Comparison of ENCODE assay signal across 18 cellular contexts in the genomic region with DNA sequence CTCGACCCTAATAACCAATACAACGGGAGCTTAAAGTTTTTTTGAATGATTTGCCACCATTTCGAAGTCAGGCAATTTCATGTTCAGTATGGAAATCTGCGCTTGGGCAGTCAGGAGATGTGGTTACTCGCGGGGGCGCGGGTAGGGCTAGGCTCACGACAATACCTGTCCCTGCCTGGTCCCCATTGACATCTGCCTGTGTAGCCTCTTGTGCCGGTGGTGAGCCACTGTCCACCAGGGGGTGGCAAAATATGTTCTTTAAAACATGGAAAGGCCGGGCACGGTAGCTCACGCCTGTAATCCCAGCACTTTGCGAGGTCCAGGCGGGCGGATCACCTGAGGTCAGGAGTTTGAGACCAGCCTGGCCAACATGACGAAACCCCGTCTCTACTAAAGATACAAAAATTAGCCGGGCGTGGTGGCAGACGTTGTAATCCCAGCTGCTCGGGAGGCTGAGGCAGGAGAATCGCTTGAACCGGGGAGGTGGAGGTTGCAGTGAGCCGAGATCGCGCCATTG. TPM values are rescaled to one million over a fixed set of nuclear protein-coding genes. Genes with fewer than 3 reads are reported as not detected.
DNase-seq lines count a peak whose midpoint lies in the region; ATAC-seq and TF ChIP-seq lines count a peak whose summit lies in the region.
"Not testable (repeated sequence)": the region's sequence is repeated elsewhere in the genome, so short reads cannot be mapped to it uniquely, and the experiment has no call there.
"Had no signal": no experiment of that assay in that cellular context is flagged by ENCODE, and none has a peak within 500 bp of the region (broad histone marks: within the 10 kb centered on the region; RNA-seq: fewer than 3 reads in every experiment).

No MANE protein-coding gene starts in this region.

- peaks cover 12% of the 10 kb centered on the region for H3K4me1 Mint-ChIP-seq in activated B cell treated with CpG ODN at 0.5 μM for 24 hours
- not testable (repeated sequence) for H3K4me1 Mint-ChIP-seq in chondrocyte (ENCODE audit: low read depth)

- H2AFZ ChIP-seq in DND-41 (ENCODE audit: low read depth, low read length) = not testable (repeated sequence)

- H4K20me1 ChIP-seq in DND-41 (ENCODE audit: insufficient read depth, low read length) = peaks cover 20% of the 10 kb centered on the region

- CTCF ChIA-PET in activated B cell treated with CpG ODN at 0.5 μM for 24 hours (lab: Charles Lee) = not testable (repeated sequence)

- peak overlapping the region; percentile 39; the same call in 1 of the 2 replicates for H3K4me2 ChIP-seq in DND-41 (ENCODE audit: insufficient read depth, low read length)

- not testable (repeated sequence) for H3K4me3 ChIP-seq in DND-41 (ENCODE audit: low read depth in 1 of 2, low read length in 2 of 2); gastrocnemius medialis

- POLR2A ChIA-PET in activated B cell treated with CpG ODN at 0.5 μM for 24 hours (lab: Charles Lee) = not testable (repeated sequence)

- intact Hi-C loops in activated B cell treated with CpG ODN at 0.5 μM for 24 hours (cut with micrococcal nuclease) = loop anchor here (10.0 kb wide), 1 partner anchor 60 kb away; no protein-coding TSS in a partner anchor
- intact Hi-C loops in gastrocnemius medialis (cut with DNase I; ENCODE audit: low total_unique reads) = not testable (repeated sequence)

- not testable (repeated sequence) for H3K9me3 Mint-ChIP-seq in activated B cell treated with CpG ODN at 0.5 μM for 24 hours; chondrocyte (ENCODE audit: low read depth)

- peaks cover 21% of the 10 kb centered on the region for H3K79me2 ChIP-seq in DND-41 (ENCODE audit: insufficient read depth, low read length)

- not testable (repeated sequence) for H3K27me3 Mint-ChIP-seq in activated B cell treated with CpG ODN at 0.5 μM for 24 hours; chondrocyte (ENCODE audit: low read depth)

- in situ Hi-C loops in gastrocnemius medialis (cut with MboI; ENCODE audit: low sequenced_read_pairs in 4 of 4) = loop anchor here in 1 of 4 donors (10.0 kb wide), 1 partner anchor 50 kb away; no protein-coding TSS in a partner anchor

- H3K27ac ChIP-seq in DND-41 (ENCODE audit: low read length); gastrocnemius medialis: not testable (repeated sequence)

- H3K36me3 ChIP-seq in DND-41 (ENCODE audit: insufficient read depth, low read length) (peaks cover 22% of the 10 kb centered on the region), gastrocnemius medialis (peaks cover 0 to 12% of the 10 kb centered on the region in 2 donors)

- H3K36me3 Mint-ChIP-seq in activated B cell treated with CpG ODN at 0.5 μM for 24 hours (ENCODE audit: low read depth) (peaks cover 21% of the 10 kb centered on the region), chondrocyte (ENCODE audit: low read depth) (peaks cover 11% of the 10 kb centered on the region)

- not testable (repeated sequence) for H3K27ac Mint-ChIP-seq in activated B cell treated with CpG ODN at 0.5 μM for 24 hours; chondrocyte (ENCODE audit: unreplicated experiment)

- ATAC-seq in DND-41 (ENCODE audit: insufficient read depth, low read depth) = not testable (repeated sequence)
- ATAC-seq in GM19395 (IDR thresholded peaks at IDR 0.05; ENCODE audit: unreplicated experiment) (peak; percentile 30), HG02798 (IDR thresholded peaks at IDR 0.05; ENCODE audit: poor library complexity, unreplicated experiment) (peak; percentile 20), HG03432 (IDR thresholded peaks at IDR 0.05; ENCODE audit: unreplicated experiment) (peak; percentile 32), activated B cell treated with CpG ODN at 0.5 μM for 24 hours (ENCODE audit: low read depth) (peak; percentile 56), left lobe of liver (peak; percentile 63), gastrocnemius medialis (peak; percentile 11 to 47)

- DNase-seq in DND-41; activated B cell treated with CpG ODN at 0.5 μM for 24 hours; chondrocyte (ENCODE audit: low spot score); left lobe of liver (ENCODE audit: low spot score); gastrocnemius medialis: not testable (repeated sequence)

- not testable (repeated sequence) for H3K4me3 Mint-ChIP-seq in activated B cell treated with CpG ODN at 0.5 μM for 24 hours; chondrocyte (ENCODE audit: unreplicated experiment)

- not testable (repeated sequence) for H3K27me3 ChIP-seq in DND-41 (ENCODE audit: insufficient read depth, low read length, poor library complexity); gastrocnemius medialis

- not testable (repeated sequence) for H3K9me3 ChIP-seq in DND-41 (ENCODE audit: insufficient read depth, low read length, severe bottlenecking); gastrocnemius medialis

- H3K9ac ChIP-seq in DND-41 (ENCODE audit: low read depth, low read length) = not testable (repeated sequence)

- peaks cover 21% of the 10 kb centered on the region for H3K4me1 ChIP-seq in DND-41 (ENCODE audit: insufficient read depth, low read length)
- not testable (repeated sequence) for H3K4me1 ChIP-seq in gastrocnemius medialis

- TF ChIP-seq CTCF in DND-41 (IDR thresholded peaks at IDR 0.05; ENCODE audit: borderline replicate concordance, extremely low read depth, low read length, poor library complexity, severe bottlenecking); activated B cell treated with CpG ODN at 0.5 μM for 24 hours (IDR thresholded peaks at IDR 0.05); gastrocnemius medialis (IDR thresholded peaks at IDR 0.05 in 4 of 5, conservative IDR thresholded peaks at IDR 0.05 in 1 of 5): not testable (repeated sequence)
- TF ChIP-seq CTCF in chondrocyte (IDR thresholded peaks at IDR 0.05) = peak; percentile 24

- not testable (repeated sequence) for TF ChIP-seq POLR2A in gastrocnemius medialis (IDR thresholded peaks at IDR 0.05)

RNA-seq across cellular contexts. Expression of a gene that starts 0.7 kb away (rescaled TPM):
- 107 and 113 TPM in 2 replicates for total RNA-seq in activated B cell treated with CpG ODN at 0.5 μM for 24 hours
- total RNA-seq in chondrocyte = 93.1 to 102 TPM (median 101 TPM) in 3 replicates
- total RNA-seq in left lobe of liver = 366 TPM
- total RNA-seq in gastrocnemius medialis = 100 to 1,000 TPM in 3 of 4 donors, 10 to 100 TPM in 1; 98.1 to 134 (median 107) TPM

RNA-seq across cellular contexts. Expression of a gene that starts 5.0 kb away (rescaled TPM):
- not detected in 2 replicates for total RNA-seq in activated B cell treated with CpG ODN at 0.5 μM for 24 hours
- not detected in 3 replicates for total RNA-seq in chondrocyte
- not detected for total RNA-seq in left lobe of liver
- total RNA-seq in gastrocnemius medialis = 1 to 10 TPM in 1 of 4 donors, not detected in 3; 1.6 TPM
- total RNA-seq: activated T-helper 2 cell treated with anti-CD3 and anti-CD28 coated beads, Interferon-gamma antibody, Interleukin-2, Interleukin-4, amounts not matched to agents 10 μg/mL and 5 μg/mL and 100 μg/mL, durations not matched to agents 14 hours and 24 hours and 36 hours; bronchial epithelial cell; CD8-positive, alpha-beta memory T cell; epithelial cell of proximal tubule; OCI-LY7; uterus had no signal

RNA-seq across cellular contexts. Expression of a gene that starts 8.2 kb away (rescaled TPM):
- 2.4 and 3.1 TPM in 2 replicates for total RNA-seq in activated B cell treated with CpG ODN at 0.5 μM for 24 hours
- not detected in 3 replicates for total RNA-seq in chondrocyte
- total RNA-seq in left lobe of liver = not detected
- total RNA-seq in gastrocnemius medialis = 1 to 10 TPM in 1 of 4 donors, under 1 TPM in 1, not detected in 2; 0.88 to 1.1 TPM
- total RNA-seq: CD8-positive, alpha-beta memory T cell; epithelial cell of proximal tubule had no signal

RNA-seq across cellular contexts. Expression of a gene that starts 13.9 kb away (rescaled TPM):
- total RNA-seq in activated B cell treated with CpG ODN at 0.5 μM for 24 hours (not detected in 2 replicates), chondrocyte (1.8 to 2.9 TPM in 2 of 3 replicates, not detected in the other), left lobe of liver (2.9 TPM), gastrocnemius medialis (1 to 10 TPM; 1.4 to 7.2 (median 5.1) TPM)
- total RNA-seq: CD8-positive, alpha-beta memory T cell; OCI-LY7 had no signal

RNA-seq across cellular contexts. Expression of a gene that starts 30.4 kb away (rescaled TPM):
- total RNA-seq in activated B cell treated with CpG ODN at 0.5 μM for 24 hours (not detected in 2 replicates), chondrocyte (not detected in 3 replicates), left lobe of liver (not detected), gastrocnemius medialis (not detected)
- total RNA-seq: activated T-helper 2 cell treated with anti-CD3 and anti-CD28 coated beads, Interferon-gamma antibody, Interleukin-2, Interleukin-4, amounts not matched to agents 10 μg/mL and 5 μg/mL and 100 μg/mL, durations not matched to agents 14 hours and 24 hours and 36 hours; bronchial epithelial cell; CD8-positive, alpha-beta memory T cell; dermis microvascular lymphatic vessel endothelial cell; epithelial cell of proximal tubule; H4; liver; OCI-LY7; SJSA1; uterus had no signal
